In genomic region chr17:14098246-14098645, GRCh38 we compare ENCODE assay signal across 24 cellular contexts. TPM values are rescaled to one million over a fixed set of nuclear protein-coding genes. Genes with fewer than 3 reads are reported as not detected.
A peak's percentile ranks its signal among the peaks of the same experiment; 100 is the strongest.
DNase-seq lines count a peak whose midpoint lies in the region; ATAC-seq and TF ChIP-seq lines count a peak whose summit lies in the region.
"Had no signal": no experiment of that assay in that cellular context is flagged by ENCODE, and none has a peak within 500 bp of the region (broad histone marks: within the 10 kb centered on the region; RNA-seq: fewer than 3 reads in every experiment).

No MANE protein-coding gene starts in this region.

- DNase-seq in MCF 10A (ENCODE audit: unreplicated experiment) = peak; percentile 3
- no peak for DNase-seq in breast epithelium (ENCODE audit: low spot score in 2 of 2)
- peak; percentile 27 to 78 for DNase-seq in PC-9
- DNase-seq in iris pigment epithelial cell (ENCODE audit: low read depth) = peak; percentile 5
- no peak for DNase-seq in A172 (ENCODE audit: low spot score)
- DNase-seq in hippocampal formation (lab: John Stamatoyannopoulos, UW) = no peak
- DNase-seq: ACHN, DMS153, endodermal cell, heart right ventricle, HFFc6, NCI-H1105 treated with DMSO at 0.1 percent for 48 hours, NCI-H2171 treated with DMSO at 0.1 percent for 48 hours, posterior cingulate gyrus had no signal

- H3K4me1 Mint-ChIP-seq in MCF 10A (ENCODE audit: insufficient read depth, unreplicated experiment) = no peaks in the 10 kb centered on the region

- H3K79me2 ChIP-seq in PC-9 (ENCODE audit: low read depth) = 0 out of 2 replicates have a peak, but pooled peaks cover 9% of the 10 kb centered on the region

- H3K27me3 ChIP-seq in breast epithelium (no peaks in the 10 kb centered on the region), PC-9 (ENCODE audit: insufficient read depth, low read depth) (no peaks in the 10 kb centered on the region)
- H3K27me3 ChIP-seq: heart right ventricle, vagina had no signal

- intact Hi-C loops in MCF 10A (cut with micrococcal nuclease) (no loop called here), breast epithelium (cut with DNase I; ENCODE audit: low total_unique reads) (no loop called here), PC-9 (cut with micrococcal nuclease; ENCODE audit: unreplicated experiment) (no loop called here)

- no peak overlapping the region for H2AFZ ChIP-seq in PC-9

- no peaks in the 10 kb centered on the region for H3F3A ChIP-seq in PC-9 (ENCODE audit: insufficient read depth, low read depth)

- ATAC-seq in GM19351 (IDR thresholded peaks at IDR 0.05; ENCODE audit: unreplicated experiment) = no peak
- ATAC-seq in HG03439 (IDR thresholded peaks at IDR 0.05; ENCODE audit: unreplicated experiment) = no peak
- ATAC-seq: activated CD4-positive, CD25-positive, alpha-beta regulatory T cell treated with anti-CD3 and anti-CD28 coated beads, Interleukin-2, amount 50 U/mL, for 24 hours; activated naive CD4-positive, alpha-beta T cell treated with anti-CD3 and anti-CD28 coated beads, Interleukin-2, amount 50 U/mL, for 72 hours; heart right ventricle; K562; natural killer cell treated with Interleukin-12 subunit alpha and Interleukin-12 subunit beta and Interleukin-15 and Interleukin-18, amount 100 ng/mL, for 72 hours had no signal

- CTCF ChIA-PET in MCF 10A (lab: Yijun Ruan, JAX) (no interaction called here), PC-9 (lab: Charles Lee) (no interaction called here)

- POLR2A ChIA-PET in MCF 10A (lab: Yijun Ruan, JAX) (no interaction called here), PC-9 (lab: Charles Lee; ENCODE audit: unreplicated experiment) (interaction anchor here (0.7 kb wide), 1 partner anchor 341 kb away, joined by 3 read pairs; no protein-coding TSS in a partner anchor)

- H3K9me3 ChIP-seq in breast epithelium (no peaks in the 10 kb centered on the region), PC-9 (ENCODE audit: insufficient read depth, low read depth) (no peaks in the 10 kb centered on the region)
- H3K9me3 ChIP-seq: heart right ventricle, vagina had no signal

- H3K4me1 ChIP-seq in breast epithelium = no peaks in the 10 kb centered on the region
- peaks cover 17% of the 10 kb centered on the region for H3K4me1 ChIP-seq in PC-9 (replicated peaks; ENCODE audit: insufficient read depth)

- TF ChIP-seq CTCF in MCF 10A (IDR thresholded peaks at IDR 0.05; ENCODE audit: unreplicated experiment) (no peak), breast epithelium (IDR thresholded peaks at IDR 0.05) (no peak), PC-9 (conservative IDR thresholded peaks at IDR 0.05) (no peak)

- no peaks in the 10 kb centered on the region for H3K36me3 ChIP-seq in breast epithelium
- no peaks in the 10 kb centered on the region for H3K36me3 ChIP-seq in PC-9 (ENCODE audit: low read depth)
- H3K36me3 ChIP-seq: vagina had no signal

- no peaks in the 10 kb centered on the region for H3K27me3 Mint-ChIP-seq in MCF 10A (ENCODE audit: insufficient read depth, unreplicated experiment)
- H3K27me3 Mint-ChIP-seq: natural killer cell treated with Interleukin-12 subunit alpha and Interleukin-12 subunit beta and Interleukin-15 and Interleukin-18, amount 100 ng/mL, for 72 hours had no signal

- H3K36me3 Mint-ChIP-seq in MCF 10A (ENCODE audit: insufficient read depth, unreplicated experiment) = peaks cover 18% of the 10 kb centered on the region
- H3K36me3 Mint-ChIP-seq: natural killer cell treated with Interleukin-12 subunit alpha and Interleukin-12 subunit beta and Interleukin-15 and Interleukin-18, amount 100 ng/mL, for 72 hours had no signal

- H3K27ac ChIP-seq in breast epithelium (no peak overlapping the region), PC-9 (peak overlapping the region; percentile 51)
- H3K27ac ChIP-seq: heart right ventricle, SK-N-MC, skin epidermis, vagina had no signal

- H3K4me3 Mint-ChIP-seq in MCF 10A (ENCODE audit: unreplicated experiment) = no peak overlapping the region
- H3K4me3 Mint-ChIP-seq: activated T-helper 1 cell treated with anti-CD3 and anti-CD28 coated beads, Interleukin-12 subunit alpha, Interleukin-12 subunit beta, Interleukin-2, Interleukin-4 antibody, amounts not matched to agents 30 ng/mL and 10 ng/mL and 1 ng/mL, durations not matched to agents 14 hours and 24 hours and 36 hours; endodermal cell; HFFc6; natural killer cell treated with Interleukin-12 subunit alpha and Interleukin-12 subunit beta and Interleukin-15 and Interleukin-18, amount 100 ng/mL, for 72 hours had no signal

- no peak overlapping the region for H3K4me3 ChIP-seq in breast epithelium
- no peak overlapping the region for H3K4me3 ChIP-seq in PC-9
- H3K4me3 ChIP-seq: heart right ventricle, K562, SK-N-MC, skin epidermis, vagina had no signal

- no peak for TF ChIP-seq POLR2A in breast epithelium (IDR thresholded peaks at IDR 0.05)

- peak overlapping the region; percentile 56 for H3K4me2 ChIP-seq in PC-9

- H3K9me2 ChIP-seq in PC-9 (ENCODE audit: insufficient read depth) = no peaks in the 10 kb centered on the region

- no peaks in the 10 kb centered on the region for H4K20me1 ChIP-seq in PC-9 (ENCODE audit: insufficient read depth)

- no peaks in the 10 kb centered on the region for H3K9me3 Mint-ChIP-seq in MCF 10A (ENCODE audit: unreplicated experiment)
- H3K9me3 Mint-ChIP-seq: activated naive CD4-positive, alpha-beta T cell treated with anti-CD3 and anti-CD28 coated beads, Interleukin-2, amount 50 U/mL, for 72 hours; activated T-helper 1 cell treated with anti-CD3 and anti-CD28 coated beads, Interleukin-12 subunit alpha, Interleukin-12 subunit beta, Interleukin-2, Interleukin-4 antibody, amounts not matched to agents 30 ng/mL and 10 ng/mL and 1 ng/mL, durations not matched to agents 14 hours and 24 hours and 36 hours; endodermal cell; HFFc6; natural killer cell treated with Interleukin-12 subunit alpha and Interleukin-12 subunit beta and Interleukin-15 and Interleukin-18, amount 100 ng/mL, for 72 hours had no signal

- BruUV-seq in MCF 10A (replicated peaks; lab: Mats Ljungman, UMichigan) (no TSS peak), PC-9 (replicated peaks; lab: Mats Ljungman, UMichigan) (no TSS peak)

- no peak overlapping the region for H3K27ac Mint-ChIP-seq in MCF 10A (ENCODE audit: low read depth, unreplicated experiment)
- H3K27ac Mint-ChIP-seq: activated naive CD4-positive, alpha-beta T cell treated with anti-CD3 and anti-CD28 coated beads, Interleukin-2, amount 50 U/mL, for 72 hours; activated T-helper 1 cell treated with anti-CD3 and anti-CD28 coated beads, Interleukin-12 subunit alpha, Interleukin-12 subunit beta, Interleukin-2, Interleukin-4 antibody, amounts not matched to agents 30 ng/mL and 10 ng/mL and 1 ng/mL, durations not matched to agents 14 hours and 24 hours and 36 hours; endodermal cell; HFFc6; natural killer cell treated with Interleukin-12 subunit alpha and Interleukin-12 subunit beta and Interleukin-15 and Interleukin-18, amount 100 ng/mL, for 72 hours had no signal

RNA-seq across cellular contexts. Expression of gene COX10, which starts 28.9 kb away (rescaled TPM):
- total RNA-seq in MCF 10A (2022) (16.4 and 21.0 TPM in 2 replicates), breast epithelium (10 to 100 TPM; 18.0 to 30.6 (median 18.2) TPM), PC-9 (2021) (16.2 and 22.6 TPM in 2 replicates)
- 18.2 and 31.0 TPM in 2 replicates for total RNA-seq in A172 (2014; rRNA removed; shearing (Covaris generic))

Comparison
In these comparisons a context has a peak if more than half of its experiments do, and no peak if none do; other contexts are left out.
1. DNase-seq: peak in MCF 10A (single experiment), PC-9 (2 of 2) and iris pigment epithelial cell (single experiment); none in breast epithelium (0 of 2), A172 (single experiment) and hippocampal formation (0 of 2).